16 cellular contexts compared by ENCODE assay signal in genomic region chr2:37681587-37681986, GRCh38. TPM values are rescaled to one million over a fixed set of nuclear protein-coding genes. Genes with fewer than 3 reads are reported as not detected.
DNase-seq lines count a peak whose midpoint lies in the region; ATAC-seq and TF ChIP-seq lines count a peak whose summit lies in the region.
"Had no signal": no experiment of that assay in that cellular context is flagged by ENCODE, and none has a peak within 500 bp of the region (broad histone marks: within the 10 kb centered on the region; RNA-seq: fewer than 3 reads in every experiment).

No MANE protein-coding gene starts in this region.

- H3K18ac ChIP-seq in IMR-90 (ENCODE audit: low read depth, low read length): 0 out of 2 replicates have a peak overlapping the region, but pooled peaks have one; percentile 42

- H2BK20ac ChIP-seq in IMR-90 (ENCODE audit: low read depth, low read length): no peak overlapping the region

- TF ChIP-seq CTCF in Caco-2 (IDR thresholded peaks at IDR 0.05; ENCODE audit: insufficient read depth in 1 of 2, low read depth in 1 of 2, low read length in 1 of 2, severe bottlenecking in 1 of 2, unreplicated experiment in 1 of 2) (no peak), IMR-90 (conservative IDR thresholded peaks at IDR 0.05; ENCODE audit: low read depth, low read length) (no peak), sigmoid colon (IDR thresholded peaks at IDR 0.05) (no peak), chondrocyte (IDR thresholded peaks at IDR 0.05) (no peak), adrenal gland (IDR thresholded peaks at IDR 0.05) (no peak)

- TF ChIP-seq EP300 in sigmoid colon (IDR thresholded peaks at IDR 0.05): no peak

- H3K4me3 ChIP-seq in Caco-2 (ENCODE audit: low read depth, low read length): no peak overlapping the region
- no peak overlapping the region for H3K4me3 ChIP-seq in IMR-90 (ENCODE audit: insufficient read depth, low read depth, low read length)
- no peak overlapping the region for H3K4me3 ChIP-seq in adipocyte (ENCODE audit: low read length)
- no peak overlapping the region for H3K4me3 ChIP-seq in sigmoid colon
- no peak overlapping the region for H3K4me3 ChIP-seq in adrenal gland
- H3K4me3 ChIP-seq: GM23338 had no signal

- H3K9ac ChIP-seq in IMR-90 (ENCODE audit: low read depth, low read length): no peak overlapping the region
- H3K9ac ChIP-seq in adipocyte (ENCODE audit: low read length): no peak overlapping the region

- no TSS peak for BruUV-seq in Caco-2 (replicated peaks; lab: Mats Ljungman, UMichigan)
- no TSS peak for BruUV-seq in IMR-90 (replicated peaks; lab: Mats Ljungman, UMichigan)

- peak overlapping the region; percentile 44 for H2AK5ac ChIP-seq in IMR-90 (ENCODE audit: low read depth, low read length)

- H3K23ac ChIP-seq in IMR-90 (ENCODE audit: low read depth, low read length): no peak overlapping the region

- H3K4ac ChIP-seq in IMR-90 (ENCODE audit: low read depth, low read length): peak overlapping the region; percentile 74

- no peaks in the 10 kb centered on the region for H3K27me3 Mint-ChIP-seq in Caco-2 (ENCODE audit: insufficient read depth, unreplicated experiment)
- H3K27me3 Mint-ChIP-seq in chondrocyte (ENCODE audit: low read depth): no peaks in the 10 kb centered on the region
- H3K27me3 Mint-ChIP-seq: CD4-positive, CD25-positive, alpha-beta regulatory T cell had no signal

- dilution Hi-C loops in IMR-90 (cut with HindIII; ENCODE audit: low sequenced_read_pairs, unreplicated experiment): no loop called here

- H3K9me1 ChIP-seq in IMR-90 (ENCODE audit: insufficient read depth, low read length): no peaks in the 10 kb centered on the region

- peak overlapping the region; percentile 65; the same call in 1 of the 2 replicates for H4K91ac ChIP-seq in IMR-90 (ENCODE audit: insufficient read depth, low read depth, low read length)

- no peak overlapping the region for H3K56ac ChIP-seq in IMR-90 (ENCODE audit: extremely low read depth, insufficient read depth, low read length)

- H4K5ac ChIP-seq in IMR-90 (ENCODE audit: low read depth, low read length): no peak overlapping the region; the same call in 1 of the 2 replicates

- H2BK120ac ChIP-seq in IMR-90 (ENCODE audit: low read depth, low read length): no peak overlapping the region; the same call in 1 of the 2 replicates

- no peaks in the 10 kb centered on the region for H4K20me1 ChIP-seq in IMR-90 (ENCODE audit: insufficient read depth, low read length)

- H2BK15ac ChIP-seq in IMR-90 (ENCODE audit: low read depth, low read length): peak overlapping the region; percentile 48; the same call in 2 of the 3 replicates

- no peak overlapping the region for H3K14ac ChIP-seq in IMR-90 (replicated peaks; ENCODE audit: low read depth, low read length)

- no peak overlapping the region for H3K4me2 ChIP-seq in IMR-90 (ENCODE audit: low read depth, low read length)
- H3K4me2 ChIP-seq: GM23338 had no signal

- H3K4me1 ChIP-seq in Caco-2: peaks cover 17% of the 10 kb centered on the region
- peaks cover 4% of the 10 kb centered on the region for H3K4me1 ChIP-seq in IMR-90 (ENCODE audit: control insufficient read depth, insufficient read depth, low read length)
- peaks cover 14% of the 10 kb centered on the region for H3K4me1 ChIP-seq in adipocyte (ENCODE audit: control insufficient read depth, insufficient read depth, low read length)
- H3K4me1 ChIP-seq in sigmoid colon: peaks cover 0 to 12% (median 6%) of the 10 kb centered on the region in 4 donors
- H3K4me1 ChIP-seq in adrenal gland (replicated peaks in 1 of 2): no peaks in the 10 kb centered on the region

- H3K36me3 Mint-ChIP-seq in Caco-2 (ENCODE audit: insufficient read depth, unreplicated experiment) (no peaks in the 10 kb centered on the region), chondrocyte (ENCODE audit: low read depth) (peaks cover 1% of the 10 kb centered on the region)
- H3K36me3 Mint-ChIP-seq: CD8-positive, alpha-beta T cell had no signal

- H2BK5ac ChIP-seq in IMR-90 (ENCODE audit: low read depth, low read length, poor library complexity, severe bottlenecking): no peak overlapping the region

- H2AK9ac ChIP-seq in IMR-90 (replicated peaks; ENCODE audit: low read depth, low read length, poor library complexity): no peak overlapping the region

- in situ Hi-C loops in IMR-90 (cut with MboI; ENCODE audit: low sequenced_read_pairs): no loop called here

- H3K27ac ChIP-seq in IMR-90 (ENCODE audit: insufficient read depth, low read length) (no peak overlapping the region), sigmoid colon (peak overlapping the region in 3 of 4 donors; percentile 15 to 47 (median 44)), adrenal gland (no peak overlapping the region)

- TF ChIP-seq POLR2A in IMR-90 (IDR thresholded peaks at IDR 0.05; ENCODE audit: low read depth, low read length) (no peak), sigmoid colon (IDR thresholded peaks at IDR 0.05) (no peak), adrenal gland (IDR thresholded peaks at IDR 0.05) (no peak)

- H3K9me3 ChIP-seq in Caco-2 (no peaks in the 10 kb centered on the region), IMR-90 (ENCODE audit: control insufficient read depth, insufficient read depth, low read length) (no peaks in the 10 kb centered on the region), adipocyte (ENCODE audit: control insufficient read depth, low read length) (no peaks in the 10 kb centered on the region), sigmoid colon (no peaks in the 10 kb centered on the region), adrenal gland (replicated peaks in 1 of 3) (no peaks in the 10 kb centered on the region)

- peak overlapping the region; percentile 25 for H2AFZ ChIP-seq in IMR-90 (replicated peaks; ENCODE audit: low read length, poor library complexity)
- H2AFZ ChIP-seq: GM23338 had no signal

- no peaks in the 10 kb centered on the region; the same call in 1 of the 2 replicates for H3K36me3 ChIP-seq in Caco-2 (ENCODE audit: control insufficient read depth, insufficient read depth, low read length)
- no peaks in the 10 kb centered on the region for H3K36me3 ChIP-seq in IMR-90 (ENCODE audit: control insufficient read depth, insufficient read depth, low read length)
- no peaks in the 10 kb centered on the region for H3K36me3 ChIP-seq in adipocyte (ENCODE audit: control insufficient read depth, insufficient read depth, low read length, severe bottlenecking)
- no peaks in the 10 kb centered on the region for H3K36me3 ChIP-seq in sigmoid colon
- no peaks in the 10 kb centered on the region for H3K36me3 ChIP-seq in adrenal gland (replicated peaks in 1 of 2)

- DNase-seq in Caco-2 (no peak), IMR-90 (no peak), adipocyte (ENCODE audit: low read depth) (peak; percentile 15), sigmoid colon (no peak), chondrocyte (ENCODE audit: low spot score) (no peak), adrenal gland (no peak)
- DNase-seq: C1 segment of cervical spinal cord; CD4-positive, CD25-positive, alpha-beta regulatory T cell; CD8-positive, alpha-beta T cell; DMS 273 treated with DMSO at 0.1 percent for 48 hours; DMS53; DMS79 treated with DMSO at 0.1 percent for 48 hours; GF-D8; H9 had no signal

- no peaks in the 10 kb centered on the region for H3K27me3 ChIP-seq in Caco-2 (replicated peaks; ENCODE audit: control insufficient read depth, insufficient read depth, low read length)
- H3K27me3 ChIP-seq in IMR-90 (ENCODE audit: control insufficient read depth, insufficient read depth, low read length): no peaks in the 10 kb centered on the region
- no peaks in the 10 kb centered on the region for H3K27me3 ChIP-seq in adipocyte (replicated peaks; ENCODE audit: control insufficient read depth, insufficient read depth, low read length)
- no peaks in the 10 kb centered on the region for H3K27me3 ChIP-seq in sigmoid colon
- no peaks in the 10 kb centered on the region for H3K27me3 ChIP-seq in adrenal gland

- H3K27ac Mint-ChIP-seq in Caco-2 (ENCODE audit: unreplicated experiment) (peak overlapping the region; percentile 21), chondrocyte (ENCODE audit: unreplicated experiment) (no peak overlapping the region)
- H3K27ac Mint-ChIP-seq: GM23338, H9 had no signal

- ATAC-seq in IMR-90 (ENCODE audit: low read depth): no peak
- ATAC-seq: CD8-positive, alpha-beta T cell; GM23338; HCT116 had no signal

- POLR2A ChIA-PET in Caco-2 (lab: Charles Lee) (no interaction called here), IMR-90 (lab: Charles Lee; ENCODE audit: unreplicated experiment) (no interaction called here)

- no peak for TF ChIP-seq RAD21 in IMR-90 (IDR thresholded peaks at IDR 0.05; ENCODE audit: low read length)

- CTCF ChIA-PET in Caco-2 (lab: Charles Lee) (no interaction called here), IMR-90 (lab: Yijun Ruan, JAX) (no interaction called here)

- intact Hi-C loops in Caco-2 (cut with micrococcal nuclease; ENCODE audit: unreplicated experiment) (no loop called here), IMR-90 (cut with micrococcal nuclease) (no loop called here), sigmoid colon (cut with DNase I) (no loop called here), adrenal gland (cut with DNase I) (no loop called here)

- H3K4me1 Mint-ChIP-seq in Caco-2 (ENCODE audit: low read depth, unreplicated experiment): peaks cover 39% of the 10 kb centered on the region
- peaks cover 6% of the 10 kb centered on the region for H3K4me1 Mint-ChIP-seq in chondrocyte (ENCODE audit: low read depth)

- H3K4me3 Mint-ChIP-seq in Caco-2 (ENCODE audit: unreplicated experiment) (no peak overlapping the region), chondrocyte (ENCODE audit: unreplicated experiment) (no peak overlapping the region)
- H3K4me3 Mint-ChIP-seq: CD8-positive, alpha-beta T cell; GM23338; H9 had no signal

- peaks cover 11% of the 10 kb centered on the region for H3K9me3 Mint-ChIP-seq in Caco-2 (ENCODE audit: unreplicated experiment)
- peaks cover 2% of the 10 kb centered on the region for H3K9me3 Mint-ChIP-seq in chondrocyte (ENCODE audit: low read depth)
- H3K9me3 Mint-ChIP-seq: GM23338, H9 had no signal

- H4K8ac ChIP-seq in IMR-90 (ENCODE audit: low read depth in 2 of 2, low read length in 2 of 2): peak overlapping the region in 1 of 2 experiments; percentile 14; a peak in 1 of 4 replicates

- no CpG with 5 or more reads among the region's 1 CpG for WGBS in IMR-90 (ENCODE audit: extremely low coverage in 2 of 2, insufficient read length in 1 of 2), 2 experiments
- WGBS in sigmoid colon, 2 donors: 94 to 97% methylated on average over 1 of the region's 1 CpG
- WGBS in adrenal gland, 4 donors: 73 to 93% (median 80%) methylated on average over 1 of the region's 1 CpG

- H3K79me1 ChIP-seq in IMR-90 (ENCODE audit: low read depth in 1 of 2, low read length in 2 of 2): no peaks in the 10 kb centered on the region

RNA-seq across cellular contexts. Expression of gene CDC42EP3, which starts 10.1 kb away (rescaled TPM):
- total RNA-seq in Caco-2 (2022): 87.5 and 95.8 TPM in 2 replicates
- 152 and 167 TPM in 2 replicates for total RNA-seq in IMR-90 (2012; rRNA removed)
- 177 and 193 TPM in 2 replicates for polyA plus RNA-seq in IMR-90 (2012; rRNA removed)
- 71.7 and 119 TPM in 2 replicates for polyA plus RNA-seq in IMR-90 (2012; cell fraction: cytosol; rRNA removed)
- 63.1 and 123 TPM in 2 replicates for polyA plus RNA-seq in IMR-90 (2012; cell fraction: nucleus; rRNA removed; ENCODE audit: low replicate concordance)
- total RNA-seq in sigmoid colon: 10 to 100 TPM; 41.1 to 84.5 (median 44.8) TPM
- 10 to 100 TPM; 10.9 to 20.4 (median 11.8) TPM for polyA plus RNA-seq in sigmoid colon
- total RNA-seq in chondrocyte: 60.3 to 97.8 TPM (median 91.2 TPM) in 3 replicates
- 10 to 100 TPM in 5 of 8 donors, 1 to 10 TPM in 3; 4.2 to 30.2 (median 15.2) TPM for total RNA-seq in adrenal gland
- polyA plus RNA-seq in adrenal gland: 10 to 100 TPM in 1 of 3 donors, 1 to 10 TPM in 2; 7.0 to 13.9 (median 7.6) TPM

Comparison
In these comparisons a context has a peak if more than half of its experiments do, and no peak if none do; other contexts are left out.
1. H3K27ac ChIP-seq: peak in sigmoid colon (3 of 4); none in IMR-90 (single experiment) and adrenal gland (0 of 5).